20 cellular contexts compared by ENCODE assay signal in genomic region chr10:124534821-124535601, GRCh38.
A peak's percentile ranks its signal among the peaks of the same experiment; 100 is the strongest.
DNase-seq lines count a peak whose midpoint lies in the region; ATAC-seq and TF ChIP-seq lines count a peak whose summit lies in the region.
"Had no signal": no experiment of that assay in that cellular context is flagged by ENCODE, and none has a peak within 500 bp of the region (broad histone marks: within the 10 kb centered on the region; RNA-seq: fewer than 3 reads in every experiment).

No MANE protein-coding gene starts in this region.

- H3K36me3 ChIP-seq in BLaER1 (no peaks in the 10 kb centered on the region), HEK293 (ENCODE audit: control insufficient read depth in 2 of 2, insufficient read depth in 1 of 2, low read length in 2 of 2) (no peaks in the 10 kb centered on the region), OCI-LY3 (replicated peaks; ENCODE audit: low read depth, low read length) (no peaks in the 10 kb centered on the region)
- H3K36me3 ChIP-seq: adrenal gland, lower lobe of right lung, thyroid gland had no signal

- H3K27ac ChIP-seq in BLaER1 (peak overlapping the region; percentile 93), HEK293 (ENCODE audit: extremely low read depth, low read depth, low read length) (no peak overlapping the region), OCI-LY3 (ENCODE audit: low read length) (peak overlapping the region; percentile 46)
- H3K27ac ChIP-seq: epithelial cell of prostate, foreskin keratinocyte, KMS-11, lower lobe of right lung, thyroid gland had no signal

- H3K36me3 Mint-ChIP-seq in immature natural killer cell: no peaks in the 10 kb centered on the region

- no peaks in the 10 kb centered on the region for H3K27me3 ChIP-seq in BLaER1
- no peaks in the 10 kb centered on the region for H3K27me3 ChIP-seq in OCI-LY3 (ENCODE audit: low read depth, low read length)
- H3K27me3 ChIP-seq: adrenal gland, foreskin keratinocyte, thyroid gland had no signal

- TF ChIP-seq CTCF in HEK293 (tag by site-specific recombination; IDR thresholded peaks at IDR 0.05) (no peak), OCI-LY3 (IDR thresholded peaks at IDR 0.05; ENCODE audit: low read depth, low read length) (no peak)

- peak overlapping the region; percentile 96 for H3K4me2 ChIP-seq in BLaER1
- H3K4me2 ChIP-seq in OCI-LY3 (ENCODE audit: low read length): peak overlapping the region; percentile 52
- H3K4me2 ChIP-seq: KMS-11 had no signal

- H3K27me3 Mint-ChIP-seq in immature natural killer cell (ENCODE audit: low read depth in 3 of 3): peaks cover 2 to 6% (median 3%) of the 10 kb centered on the region in 3 donors

- no peak overlapping the region for H2AFZ ChIP-seq in OCI-LY3 (ENCODE audit: low read depth, low read length)

- peak overlapping the region; percentile 9 to 81 (median 74) for H3K27ac Mint-ChIP-seq in immature natural killer cell

- H3K9ac ChIP-seq in BLaER1 (peak overlapping the region; percentile 79), OCI-LY3 (ENCODE audit: low read length) (no peak overlapping the region)
- H3K9ac ChIP-seq: KMS-11 had no signal

- CTCF ChIA-PET in HEK293 (lab: Yijun Ruan, JAX): interaction anchor here (0.6 to 2.1 kb wide), 11 partner anchors 14 to 910 kb away, joined by 3 to 8 read pairs (median 4); no protein-coding TSS in a partner anchor

- POLR2A ChIA-PET in HEK293 (lab: Yijun Ruan, JAX): no interaction called here

- H3K4me1 Mint-ChIP-seq in immature natural killer cell: peaks cover 13 to 19% of the 10 kb centered on the region in 2 donors

- no peaks in the 10 kb centered on the region for H3K9me3 ChIP-seq in BLaER1
- H3K9me3 ChIP-seq in HEK293 (ENCODE audit: control insufficient read depth, insufficient read depth, low read depth, low read length): no peaks in the 10 kb centered on the region
- H3K9me3 ChIP-seq in OCI-LY3 (ENCODE audit: insufficient read depth, low read length): no peaks in the 10 kb centered on the region
- H3K9me3 ChIP-seq: adrenal gland, lower lobe of right lung, thyroid gland had no signal

- H3K4me3 Mint-ChIP-seq in immature natural killer cell: peak overlapping the region; percentile 19 to 60 (median 33)

- H4K20me1 ChIP-seq in BLaER1 (no peaks in the 10 kb centered on the region), OCI-LY3 (ENCODE audit: insufficient read depth, low read length) (no peaks in the 10 kb centered on the region)

- H3K4me3 ChIP-seq in BLaER1 (0 out of 2 replicates have a peak overlapping the region, but pooled peaks have one; percentile 37), HEK293 (ENCODE audit: low read depth, low read length) (no peak overlapping the region), OCI-LY3 (ENCODE audit: low read length) (no peak overlapping the region)
- H3K4me3 ChIP-seq: adrenal gland, lower lobe of right lung, thyroid gland had no signal

- H3K4me1 ChIP-seq in BLaER1 (peaks cover 90% of the 10 kb centered on the region), HEK293 (ENCODE audit: control insufficient read depth, insufficient read depth, low read length) (no peaks in the 10 kb centered on the region), OCI-LY3 (ENCODE audit: low read length) (peaks cover 33% of the 10 kb centered on the region)
- H3K4me1 ChIP-seq: foreskin keratinocyte, lower lobe of right lung had no signal

- no peak for ATAC-seq in HG03175 (IDR thresholded peaks at IDR 0.05; ENCODE audit: unreplicated experiment)
- ATAC-seq: foreskin keratinocyte had no signal

- DNase-seq in immature natural killer cell: no peak
- no peak for DNase-seq in activated T-cell treated with anti-CD3 and anti-CD28 coated beads for 4 hours
- no peak for DNase-seq in NCI-H1694 (lab: John Stamatoyannopoulos, UW)
- no peak for DNase-seq in NCI-H2171 treated with DMSO at 0.1 percent for 48 hours (lab: John Stamatoyannopoulos, UW)
- DNase-seq: ACHN; activated gamma-delta T cell treated with Interleukin-2 at 50 U/mL for 16 hours; foreskin keratinocyte; NCI-H1105; NCI-H2081; NCI-H524; stimulated activated CD8-positive, alpha-beta memory T cell treated with anti-CD3 and anti-CD28 coated beads, Interleukin-4, amount 100 ng/mL, for 48 hours had no signal

- H3K79me2 ChIP-seq in OCI-LY3 (ENCODE audit: low read length): no peaks in the 10 kb centered on the region

- H3K9me3 Mint-ChIP-seq in immature natural killer cell: no peaks in the 10 kb centered on the region

TF ChIP-seq in HEK293, 187 proteins besides CTCF, POLR2A, EP300 and RAD21:
- peak; percentile 77 for TF ChIP-seq ZNF768 (tag by site-specific recombination; IDR thresholded peaks at IDR 0.05)
- TF ChIP-seq ZNF514 (tag by site-specific recombination; IDR thresholded peaks at IDR 0.05): no peak
- no peak for TF ChIP-seq BCL11B (tag by site-specific recombination; IDR thresholded peaks at IDR 0.05; ENCODE audit: low read depth)
- no peak for TF ChIP-seq AEBP2 (tag by site-specific recombination; IDR thresholded peaks at IDR 0.05; ENCODE audit: borderline replicate concordance)
- no peak for TF ChIP-seq ZNF404 (tag by site-specific recombination; IDR thresholded peaks at IDR 0.05)
- TF ChIP-seq ZNF473 (tag by site-specific recombination; IDR thresholded peaks at IDR 0.05): no peak
